1 cellular context compared by ENCODE assay signal in the genomic region with DNA sequence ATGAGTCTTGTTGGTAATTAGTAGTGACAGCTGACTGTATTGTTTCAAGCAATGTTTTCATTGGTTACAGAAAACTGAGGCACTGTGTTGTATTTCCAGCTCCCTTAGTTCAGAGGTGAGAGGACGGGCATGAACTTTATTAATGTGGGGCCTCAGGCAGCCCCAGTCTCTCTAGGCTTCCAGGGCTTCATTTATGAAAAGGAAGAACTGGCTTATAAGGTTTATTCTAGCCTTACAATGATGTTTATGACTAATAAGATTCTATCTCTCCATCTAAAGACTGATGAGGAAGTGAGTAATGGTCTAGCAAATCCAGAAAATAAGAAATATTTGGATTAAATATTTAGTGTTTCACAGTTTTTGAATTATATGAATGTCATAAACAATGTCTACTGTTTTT.
TF ChIP-seq lines count a peak whose summit lies in the region.

No MANE protein-coding gene starts in this region.

TF ChIP-seq in K562, 482 proteins besides CTCF, POLR2A, EP300 and RAD21:
- TF ChIP-seq DNMT1 (IDR thresholded peaks at IDR 0.05) (no peak), FOSL1 (tag; conservative IDR thresholded peaks at IDR 0.05) (peak; percentile 67)
TF ChIP-seq in K562: peak in this region for 1.
